Comparison of ENCODE assay signal across 1 cellular context in genomic region chr19:19860756-19861390, GRCh38.
A peak's percentile ranks its signal among the peaks of the same experiment; 100 is the strongest.
TF ChIP-seq lines count a peak whose summit lies in the region.

No MANE protein-coding gene starts in this region.

TF ChIP-seq in H1, 55 proteins besides CTCF, POLR2A, EP300 and RAD21 (continued from another document):
- TF ChIP-seq E2F6 (IDR thresholded peaks at IDR 0.05) (peak; percentile 50; the same call in 1 of the 2 replicates), POLR2AphosphoS5 (IDR thresholded peaks at IDR 0.05; ENCODE audit: low read depth, low read length) (peak; percentile 99), TAF7 (optimal IDR thresholded peaks at IDR 0.05; ENCODE audit: borderline replicate concordance, low read depth, low read length) (peak; percentile 79), SP2 (IDR thresholded peaks at IDR 0.05; ENCODE audit: low read length) (no peak), ASH2L (IDR thresholded peaks at IDR 0.05; ENCODE audit: low read length) (peak; percentile 62), KDM5A (IDR thresholded peaks at IDR 0.05; ENCODE audit: low read length) (no peak), HDAC6 (IDR thresholded peaks at IDR 0.05; ENCODE audit: low read depth, low read length) (no peak), SP1 (IDR thresholded peaks at IDR 0.05; ENCODE audit: low read depth, low read length) (peak; percentile 90), CREB1 (IDR thresholded peaks at IDR 0.05) (0 out of 2 replicates have a peak, but pooled peaks have one; percentile 5), TBP (IDR thresholded peaks at IDR 0.05; ENCODE audit: low read depth, low read length) (peak; percentile 94), CBX5 (IDR thresholded peaks at IDR 0.05; ENCODE audit: low read depth, low read length) (no peak), YY1 (IDR thresholded peaks at IDR 0.05; ENCODE audit: low read depth, low read length) (0 out of 2 replicates have a peak, but pooled peaks have one; percentile 61), GTF2F1 (IDR thresholded peaks at IDR 0.05; ENCODE audit: borderline replicate concordance, low read depth, low read length) (peak; percentile 75; the same call in 1 of the 2 replicates), TAF1 (IDR thresholded peaks at IDR 0.05; ENCODE audit: low read depth, low read length) (peak; percentile 98), SP4 (IDR thresholded peaks at IDR 0.05; ENCODE audit: low read length) (no peak; the same call in 1 of the 2 replicates), CHD2 (IDR thresholded peaks at IDR 0.05; ENCODE audit: low read length) (peak; percentile 60; the same call in 1 of the 2 replicates), KDM4A (IDR thresholded peaks at IDR 0.05; ENCODE audit: low read depth, low read length, severe bottlenecking) (peak; percentile 45), SIN3A (conservative IDR thresholded peaks at IDR 0.05 in 1 of 2, IDR thresholded peaks at IDR 0.05 in 1 of 2; ENCODE audit: low read depth in 1 of 2, low read length in 2 of 2) (peak in 1 of 2 experiments; percentile 68; a peak in 2 of 4 replicates), ZNF274 (IDR thresholded peaks at IDR 0.05; ENCODE audit: borderline replicate concordance, extremely low read depth, low read length) (no peak), MAX (IDR thresholded peaks at IDR 0.05) (peak; percentile 72)
